1 cellular context compared by ENCODE assay signal in genomic region chr17:41710472-41711090, GRCh38.
TF ChIP-seq lines count a peak whose summit lies in the region.

No MANE protein-coding gene starts in this region.

TF ChIP-seq in HepG2, 621 proteins besides CTCF, POLR2A, EP300 and RAD21:
- TF ChIP-seq FOXO4 (CRISPR knock-in tag; conservative IDR thresholded peaks at IDR 0.05) (0 out of 2 replicates have a peak, but pooled peaks have one; percentile 65), NFE2L2 (IDR thresholded peaks at IDR 0.05; ENCODE audit: low read length) (peak; percentile 62; the same call in 1 of the 2 replicates), HCFC1 (IDR thresholded peaks at IDR 0.05; ENCODE audit: low read depth, low read length) (no peak), RFX1 (IDR thresholded peaks at IDR 0.05) (peak; percentile 66), U2AF1 (optimal IDR thresholded peaks at IDR 0.05; ENCODE audit: low read depth, low read length) (no peak)
TF ChIP-seq in HepG2: peak in this region for 3.
